ENCODE assay signal across 20 cellular contexts in the genomic region with DNA sequence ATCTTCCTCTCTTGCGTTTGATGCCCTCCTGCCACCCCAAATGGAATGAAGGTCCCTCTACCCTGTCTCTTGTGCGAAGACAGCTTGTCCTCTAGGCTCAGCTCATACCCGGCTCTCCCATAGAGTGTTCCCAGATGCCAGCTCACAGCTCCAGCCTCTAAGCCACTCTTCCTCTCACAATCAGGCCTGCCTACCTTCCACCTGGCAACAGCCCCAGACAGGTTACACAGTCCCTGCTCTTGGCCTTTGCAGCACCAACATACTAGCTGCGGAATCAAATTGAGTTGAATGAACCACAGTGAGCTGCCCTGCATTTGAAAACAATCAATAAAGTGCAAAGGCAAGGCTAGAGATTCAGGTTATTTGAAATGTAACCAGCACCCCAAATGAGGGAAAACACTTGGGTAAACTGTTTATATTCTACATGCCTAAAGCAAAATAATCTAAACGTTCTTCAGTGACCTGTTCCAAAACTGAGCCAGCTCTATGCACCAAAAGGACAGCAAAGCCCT.
"Had no signal": no experiment of that assay in that cellular context is flagged by ENCODE, and none has a peak within 500 bp of the region (broad histone marks: within the 10 kb centered on the region; RNA-seq: fewer than 3 reads in every experiment).

No MANE protein-coding gene starts in this region.

- H3K27ac ChIP-seq: KMS-11 had no signal

- ATAC-seq: K562 had no signal

- H3K9me3 ChIP-seq: SK-N-SH had no signal

- H3K4me3 ChIP-seq: K562 had no signal

- DNase-seq: IMR-90, Kasumi-1, MM.1S, NCI-H1092 treated with DMSO at 0.1 percent for 48 hours, NCI-H1436, NCI-H187, NCI-H2029, NCI-H2081 treated with DMSO at 0.1 percent for 48 hours, NCI-H2171 treated with DMSO at 0.1 percent for 48 hours, NCI-H345, NCI-H446 treated with DMSO at 0.1 percent for 48 hours, NCI-H510A treated with DMSO at 0.1 percent for 48 hours, NCI-H526, NCI-H82, RPMI8226, SHP77, SK-N-SH, SW 1271 had no signal
